1 cellular context compared by ENCODE assay signal in genomic region chr10:30034433-30035137, GRCh38.
TF ChIP-seq lines count a peak whose summit lies in the region.

No MANE protein-coding gene starts in this region.

TF ChIP-seq in GM12878, 131 proteins besides CTCF, POLR2A, EP300 and RAD21 (continued from another document):
- no peak for TF ChIP-seq HDAC6 (IDR thresholded peaks at IDR 0.05; ENCODE audit: unreplicated experiment)
- TF ChIP-seq CEBPZ (IDR thresholded peaks at IDR 0.05; ENCODE audit: low read depth, low read length) = no peak
- TF ChIP-seq ETV6 (conservative IDR thresholded peaks at IDR 0.05 in 1 of 2, IDR thresholded peaks at IDR 0.05 in 1 of 2; ENCODE audit: borderline replicate concordance in 1 of 2, low read depth in 1 of 2) = no peak
- TF ChIP-seq RELA (IDR thresholded peaks at IDR 0.05; ENCODE audit: borderline replicate concordance, partially characterized antibody) = no peak
- TF ChIP-seq RUNX3 (IDR thresholded peaks at IDR 0.05; ENCODE audit: low read length) = peak; percentile 12; the same call in 1 of the 2 replicates
- TF ChIP-seq CBX3 (IDR thresholded peaks at IDR 0.05; ENCODE audit: borderline replicate concordance, low read depth) = no peak
- no peak for TF ChIP-seq SUZ12 (IDR thresholded peaks at IDR 0.05; ENCODE audit: unreplicated experiment)
- TF ChIP-seq JUNB (IDR thresholded peaks at IDR 0.05) = peak; percentile 44; the same call in 1 of the 2 replicates
- no peak for TF ChIP-seq ZNF592 (IDR thresholded peaks at IDR 0.05)
- peak; percentile 34 for TF ChIP-seq MEF2B (IDR thresholded peaks at IDR 0.05; ENCODE audit: partially characterized antibody, poor library complexity, severe bottlenecking)
- TF ChIP-seq ATF7 (IDR thresholded peaks at IDR 0.05; ENCODE audit: low read depth) = no peak
- peak; percentile 78 for TF ChIP-seq IRF4 (IDR thresholded peaks at IDR 0.05; ENCODE audit: low read depth, low read length)
